In genomic region chr9:112863214-112863613, GRCh38 we compare ENCODE assay signal across 12 cellular contexts. TPM values are rescaled to one million over a fixed set of nuclear protein-coding genes. Genes with fewer than 3 reads are reported as not detected.
DNase-seq lines count a peak whose midpoint lies in the region; ATAC-seq and TF ChIP-seq lines count a peak whose summit lies in the region.
"Had no signal": no experiment of that assay in that cellular context is flagged by ENCODE, and none has a peak within 500 bp of the region (broad histone marks: within the 10 kb centered on the region; RNA-seq: fewer than 3 reads in every experiment).

No MANE protein-coding gene starts in this region.

- H3K4me3 Mint-ChIP-seq in activated T-helper 17 cell treated with anti-CD3 and anti-CD28 coated beads, Interleukin-2, amount 50 U/mL, for 72 hours: no peak overlapping the region
- H3K4me3 Mint-ChIP-seq in activated naive CD4-positive, alpha-beta T cell treated with anti-CD3 and anti-CD28 coated beads for 36 hours: no peak overlapping the region
- H3K4me3 Mint-ChIP-seq: activated T-helper 1 cell treated with anti-CD3 and anti-CD28 coated beads, Interleukin-12 subunit alpha, Interleukin-12 subunit beta, Interleukin-2, Interleukin-4 antibody, amounts not matched to agents 30 ng/mL and 10 ng/mL and 1 ng/mL, durations not matched to agents 14 hours and 24 hours and 36 hours had no signal

- H3K27ac Mint-ChIP-seq in activated T-helper 17 cell treated with anti-CD3 and anti-CD28 coated beads, Interleukin-2, amount 50 U/mL, for 72 hours: peak overlapping the region; percentile 10
- H3K27ac Mint-ChIP-seq in activated naive CD4-positive, alpha-beta T cell treated with anti-CD3 and anti-CD28 coated beads for 36 hours: no peak overlapping the region
- H3K27ac Mint-ChIP-seq: activated T-helper 1 cell treated with anti-CD3 and anti-CD28 coated beads, Interleukin-12 subunit alpha, Interleukin-12 subunit beta, Interleukin-2, Interleukin-4 antibody, amounts not matched to agents 30 ng/mL and 10 ng/mL and 1 ng/mL, durations not matched to agents 14 hours and 24 hours and 36 hours had no signal

- ATAC-seq in HG02852 (IDR thresholded peaks at IDR 0.05; ENCODE audit: unreplicated experiment) (peak; percentile 39), lung (ENCODE audit: insufficient read depth, low FRiP score) (no peak), HG02840 (IDR thresholded peaks at IDR 0.05; ENCODE audit: low FRiP score, unreplicated experiment) (no peak)
- no peak for ATAC-seq in activated T-helper 17 cell treated with anti-CD3 and anti-CD28 coated beads, Interleukin-2, amount 50 U/mL, for 72 hours (replicated peaks)

- peaks cover 12% of the 10 kb centered on the region for H3K4me1 Mint-ChIP-seq in activated T-helper 17 cell treated with anti-CD3 and anti-CD28 coated beads, Interleukin-2, amount 50 U/mL, for 72 hours
- H3K4me1 Mint-ChIP-seq in activated naive CD4-positive, alpha-beta T cell treated with anti-CD3 and anti-CD28 coated beads for 36 hours (ENCODE audit: low read depth): peaks cover 29% of the 10 kb centered on the region

- 1 to 16% methylated on average over 4 of the region's 4 CpGs for WGBS in lung, 2 donors

- H3K4me1 ChIP-seq in lung (ENCODE audit: control insufficient read depth in 2 of 2, insufficient read depth in 2 of 2, low read length in 2 of 2): peaks cover 0 to 18% of the 10 kb centered on the region in 2 donors

- H3K36me3 Mint-ChIP-seq in activated T-helper 17 cell treated with anti-CD3 and anti-CD28 coated beads, Interleukin-2, amount 50 U/mL, for 72 hours (ENCODE audit: low read depth): no peaks in the 10 kb centered on the region
- peaks cover 8% of the 10 kb centered on the region for H3K36me3 Mint-ChIP-seq in activated naive CD4-positive, alpha-beta T cell treated with anti-CD3 and anti-CD28 coated beads for 36 hours (ENCODE audit: low read depth)

- H3K9me3 ChIP-seq in lung (ENCODE audit: control insufficient read depth in 2 of 2, insufficient read depth in 1 of 2, low read length in 1 of 2): peaks cover 0 to 2% of the 10 kb centered on the region in 2 donors

- H3K27me3 ChIP-seq in lung (ENCODE audit: control insufficient read depth, insufficient read depth): no peaks in the 10 kb centered on the region

- CTCF ChIA-PET in activated naive CD4-positive, alpha-beta T cell treated with anti-CD3 and anti-CD28 coated beads for 36 hours (lab: Charles Lee): interaction anchor here (1.0 to 2.5 kb wide), 3 partner anchors 18 to 40 kb away, joined by 3 to 17 read pairs (median 3); no protein-coding TSS in a partner anchor

- no peaks in the 10 kb centered on the region for H3K9me3 Mint-ChIP-seq in activated T-helper 17 cell treated with anti-CD3 and anti-CD28 coated beads, Interleukin-2, amount 50 U/mL, for 72 hours
- no peaks in the 10 kb centered on the region for H3K9me3 Mint-ChIP-seq in activated naive CD4-positive, alpha-beta T cell treated with anti-CD3 and anti-CD28 coated beads for 36 hours
- H3K9me3 Mint-ChIP-seq: activated T-helper 1 cell treated with anti-CD3 and anti-CD28 coated beads, Interleukin-12 subunit alpha, Interleukin-12 subunit beta, Interleukin-2, Interleukin-4 antibody, amounts not matched to agents 30 ng/mL and 10 ng/mL and 1 ng/mL, durations not matched to agents 14 hours and 24 hours and 36 hours had no signal

- peak; percentile 72 for DNase-seq in AG10803 (ENCODE audit: low read depth)
- DNase-seq in lung (ENCODE audit: low spot score): peak; percentile 60
- no peak for DNase-seq in OCI-M2 (lab: John Stamatoyannopoulos, UW; ENCODE audit: unreplicated experiment)
- no peak for DNase-seq in superior temporal gyrus (ENCODE audit: extremely low spot score)
- no peak for DNase-seq in activated naive CD4-positive, alpha-beta T cell treated with anti-CD3 and anti-CD28 coated beads for 36 hours

- TF ChIP-seq CTCF in AG10803 (conservative IDR thresholded peaks at IDR 0.05; ENCODE audit: low read length): no peak
- TF ChIP-seq CTCF in lung (IDR thresholded peaks at IDR 0.05; ENCODE audit: control extremely low read depth, extremely low read depth): no peak

- H3K4me3 ChIP-seq in AG10803 (ENCODE audit: low read length): no peak overlapping the region
- no peak overlapping the region for H3K4me3 ChIP-seq in lung

- intact Hi-C loops in activated naive CD4-positive, alpha-beta T cell treated with anti-CD3 and anti-CD28 coated beads for 36 hours (cut with micrococcal nuclease): loop anchor here (1.0 kb wide), 1 partner anchor 19 kb away; no protein-coding TSS in a partner anchor

- peak overlapping the region in 1 of 2 donors; percentile 44 for H3K27ac ChIP-seq in lung (ENCODE audit: low read depth in 1 of 2, low read length in 1 of 2)

- no peaks in the 10 kb centered on the region for H3K27me3 Mint-ChIP-seq in activated T-helper 17 cell treated with anti-CD3 and anti-CD28 coated beads, Interleukin-2, amount 50 U/mL, for 72 hours
- no peaks in the 10 kb centered on the region for H3K27me3 Mint-ChIP-seq in activated naive CD4-positive, alpha-beta T cell treated with anti-CD3 and anti-CD28 coated beads for 36 hours (ENCODE audit: low read depth)

- peaks cover 0 to 5% of the 10 kb centered on the region in 2 donors for H3K36me3 ChIP-seq in lung (ENCODE audit: control insufficient read depth in 2 of 2, insufficient read depth in 2 of 2, low read length in 2 of 2)

RNA-seq across cellular contexts. Expression of gene SLC46A2, which starts 27.5 kb away (rescaled TPM):
- total RNA-seq in activated T-helper 17 cell treated with anti-CD3 and anti-CD28 coated beads, Interleukin-2, amount 50 U/mL, for 72 hours: not detected
- 10 to 100 TPM in 1 of 2 donors, under 1 TPM in 1; 0.20 to 15.6 TPM for total RNA-seq in lung
- polyA plus RNA-seq in lung: 10 to 100 TPM; 11.6 to 18.5 TPM
- total RNA-seq in activated naive CD4-positive, alpha-beta T cell treated with anti-CD3 and anti-CD28 coated beads for 36 hours: not detected
- total RNA-seq: activated T-helper 1 cell treated with anti-CD3 and anti-CD28 coated beads, Interleukin-12 subunit alpha, Interleukin-12 subunit beta, Interleukin-2, Interleukin-4 antibody, amounts not matched to agents 30 ng/mL and 10 ng/mL and 1 ng/mL, durations not matched to agents 14 hours and 24 hours and 36 hours; H4; T-helper 2 cell treated with Interferon-gamma antibody and Interleukin-4, amounts not matched to agents 100 ng/mL and 5 ng/mL, for 36 hours had no signal
- polyA plus RNA-seq: BJ had no signal

Comparison
In these comparisons a context has a peak if more than half of its experiments do, and no peak if none do; other contexts are left out.
1. DNase-seq: peak in AG10803 (single experiment) and lung (single experiment); none in OCI-M2 (single experiment), superior temporal gyrus (single experiment) and activated naive CD4-positive, alpha-beta T cell treated with anti-CD3 and anti-CD28 coated beads for 36 hours (single experiment).